ENCODE assay signal across 12 cellular contexts in genomic region chr16:26569793-26570192, GRCh38.
A peak's percentile ranks its signal among the peaks of the same experiment; 100 is the strongest.
DNase-seq lines count a peak whose midpoint lies in the region; ATAC-seq, FAIRE-seq and TF ChIP-seq lines count a peak whose summit lies in the region.
"Had no signal": no experiment of that assay in that cellular context is flagged by ENCODE, and none has a peak within 500 bp of the region (broad histone marks: within the 10 kb centered on the region; RNA-seq: fewer than 3 reads in every experiment).

No MANE protein-coding gene starts in this region.

- CTCF ChIA-PET in activated CD4-positive, alpha-beta memory T cell treated with anti-CD3 and anti-CD28 coated beads for 36 hours (lab: Charles Lee) = interaction anchor here (1.3 kb wide), 1 partner anchor 13 kb away, joined by 3 read pairs; no protein-coding TSS in a partner anchor
- CTCF ChIA-PET in activated CD4-positive, alpha-beta memory T cell treated with anti-CD3 and anti-CD28 coated beads, Interleukin-2, amount 10 ng/mL, durations not matched to agents 7 days and 5 days (lab: Charles Lee) = interaction anchor here (1.2 to 1.5 kb wide), 2 partner anchors 10 to 76 kb away, joined by 5 read pairs; no protein-coding TSS in a partner anchor
- CTCF ChIA-PET in K562 (lab: Yijun Ruan, JAX; ENCODE audit: low intra/inter-chr PET ratio) = no interaction called here

- peak; percentile 23 to 55 for TF ChIP-seq RAD21 in K562 (CRISPR knock-in tag; conservative IDR thresholded peaks at IDR 0.05 in 1 of 2, IDR thresholded peaks at IDR 0.05 in 1 of 2)

- POLR2A ChIA-PET in activated CD4-positive, alpha-beta memory T cell treated with anti-CD3 and anti-CD28 coated beads for 36 hours (lab: Charles Lee) = no interaction called here
- POLR2A ChIA-PET in activated CD4-positive, alpha-beta memory T cell treated with anti-CD3 and anti-CD28 coated beads, Interleukin-2, amount 10 ng/mL, durations not matched to agents 7 days and 5 days (lab: Charles Lee) = no interaction called here
- POLR2A ChIA-PET in K562 (lab: Yijun Ruan, JAX) = interaction anchor here (1.0 kb wide), 1 partner anchor 10 kb away, joined by 7 read pairs; no protein-coding TSS in a partner anchor

- H3K9me3 Mint-ChIP-seq in activated CD4-positive, alpha-beta memory T cell treated with anti-CD3 and anti-CD28 coated beads for 36 hours = no peaks in the 10 kb centered on the region
- H3K9me3 Mint-ChIP-seq in activated CD4-positive, alpha-beta memory T cell treated with anti-CD3 and anti-CD28 coated beads, Interleukin-2, amount 10 ng/mL, durations not matched to agents 7 days and 5 days = no peaks in the 10 kb centered on the region

- no peak overlapping the region for H3K9ac ChIP-seq in K562 (ENCODE audit: insufficient read depth in 1 of 2, low read depth in 2 of 2, low read length in 2 of 2)
- H3K9ac ChIP-seq: BLaER1 had no signal

- DNase-seq in activated CD4-positive, alpha-beta memory T cell treated with anti-CD3 and anti-CD28 coated beads for 36 hours = peak; percentile 17
- DNase-seq in activated CD4-positive, alpha-beta memory T cell treated with anti-CD3 and anti-CD28 coated beads, Interleukin-2, amount 10 ng/mL, durations not matched to agents 7 days and 5 days = no peak
- DNase-seq in NCI-H1105 treated with DMSO at 0.1 percent for 48 hours (lab: John Stamatoyannopoulos, UW) = peak; percentile 6
- DNase-seq in K562 (ENCODE audit: extremely low read depth in 1 of 4, low spot score in 3 of 4) = peak in 2 of 4 experiments; percentile 15 to 18
- peak; percentile 29 for DNase-seq in retina
- no peak for DNase-seq in posterior vena cava (ENCODE audit: low spot score)
- no peak for DNase-seq in NK-92 treated with Interleukin-12 subunit alpha and Interleukin-12 subunit beta, amount 100 ng/mL, for 24 hours (lab: John Stamatoyannopoulos, UW)
- DNase-seq: NCI-H187, pancreas had no signal

- no peak for TF ChIP-seq EP300 in K562 (IDR thresholded peaks at IDR 0.05; ENCODE audit: low read length)

- no peaks in the 10 kb centered on the region for H3K9me3 ChIP-seq in K562 (replicated peaks; ENCODE audit: control insufficient read depth, insufficient read depth, low read depth, low read length)
- H3K9me3 ChIP-seq: BLaER1, pancreas had no signal

- H3K79me2 ChIP-seq in K562 (ENCODE audit: control insufficient read depth, insufficient read depth, low read length) = no peaks in the 10 kb centered on the region

- H3K4me3 Mint-ChIP-seq in activated CD4-positive, alpha-beta memory T cell treated with anti-CD3 and anti-CD28 coated beads for 36 hours = no peak overlapping the region
- H3K4me3 Mint-ChIP-seq in activated CD4-positive, alpha-beta memory T cell treated with anti-CD3 and anti-CD28 coated beads, Interleukin-2, amount 10 ng/mL, durations not matched to agents 7 days and 5 days = no peak overlapping the region

- no peak for TF ChIP-seq POLR2A in K562 (conservative IDR thresholded peaks at IDR 0.05)

- in situ Hi-C loops in K562 (cut with MboI) = no loop called here

- peak; percentile 33 to 45 (median 45); a peak in 3 of 6 replicates for TF ChIP-seq CTCF in K562 (IDR thresholded peaks at IDR 0.05 in 2 of 3, conservative IDR thresholded peaks at IDR 0.05 in 1 of 3; ENCODE audit: insufficient read depth in 2 of 3, low read depth in 1 of 3, low read length in 3 of 3)

- no TSS peak for BruUV-seq in K562 (replicated peaks; lab: Mats Ljungman, UMichigan)

- no peaks in the 10 kb centered on the region for H3K9me1 ChIP-seq in K562 (ENCODE audit: control insufficient read depth, insufficient read depth, low read length)

- FAIRE-seq in K562 (lab: Jason Lieb, UNC) = peak; percentile 48
- FAIRE-seq: pancreas had no signal

- intact Hi-C loops in activated CD4-positive, alpha-beta memory T cell treated with anti-CD3 and anti-CD28 coated beads for 36 hours (cut with micrococcal nuclease) = no loop called here
- intact Hi-C loops in K562 (cut with micrococcal nuclease) (no loop called here), posterior vena cava (cut with DNase I) (no loop called here)

- H3K4me2 ChIP-seq in K562 (ENCODE audit: insufficient read depth, low read length) = no peak overlapping the region
- H3K4me2 ChIP-seq: BLaER1 had no signal

- H3K4me1 Mint-ChIP-seq in activated CD4-positive, alpha-beta memory T cell treated with anti-CD3 and anti-CD28 coated beads for 36 hours (ENCODE audit: low read depth) = no peaks in the 10 kb centered on the region
- peaks cover 3% of the 10 kb centered on the region for H3K4me1 Mint-ChIP-seq in activated CD4-positive, alpha-beta memory T cell treated with anti-CD3 and anti-CD28 coated beads, Interleukin-2, amount 10 ng/mL, durations not matched to agents 7 days and 5 days

- H3K27me3 Mint-ChIP-seq in activated CD4-positive, alpha-beta memory T cell treated with anti-CD3 and anti-CD28 coated beads for 36 hours = no peaks in the 10 kb centered on the region
- H3K27me3 Mint-ChIP-seq in activated CD4-positive, alpha-beta memory T cell treated with anti-CD3 and anti-CD28 coated beads, Interleukin-2, amount 10 ng/mL, durations not matched to agents 7 days and 5 days = peaks cover 3% of the 10 kb centered on the region

- H3K4me1 ChIP-seq in K562 (replicated peaks in 1 of 2; ENCODE audit: control insufficient read depth in 2 of 2, insufficient read depth in 2 of 2, low read length in 2 of 2) = no peaks in the 10 kb centered on the region
- H3K4me1 ChIP-seq: BLaER1, pancreas had no signal

- H3K27ac ChIP-seq in K562 (ENCODE audit: extremely low read depth, low read depth, low read length) = no peak overlapping the region
- H3K27ac ChIP-seq: BLaER1, epithelial cell of prostate, pancreas had no signal

- ATAC-seq in K562 (peak; percentile 71), GM19452 (IDR thresholded peaks at IDR 0.05; ENCODE audit: unreplicated experiment) (no peak)
- ATAC-seq: pancreas had no signal

- H3K36me3 Mint-ChIP-seq in activated CD4-positive, alpha-beta memory T cell treated with anti-CD3 and anti-CD28 coated beads for 36 hours = no peaks in the 10 kb centered on the region
- H3K36me3 Mint-ChIP-seq in activated CD4-positive, alpha-beta memory T cell treated with anti-CD3 and anti-CD28 coated beads, Interleukin-2, amount 10 ng/mL, durations not matched to agents 7 days and 5 days (ENCODE audit: low read depth) = no peaks in the 10 kb centered on the region

- no peak overlapping the region for H3K27ac Mint-ChIP-seq in activated CD4-positive, alpha-beta memory T cell treated with anti-CD3 and anti-CD28 coated beads for 36 hours
- H3K27ac Mint-ChIP-seq in activated CD4-positive, alpha-beta memory T cell treated with anti-CD3 and anti-CD28 coated beads, Interleukin-2, amount 10 ng/mL, durations not matched to agents 7 days and 5 days = no peak overlapping the region

- no peaks in the 10 kb centered on the region for H3K27me3 ChIP-seq in K562 (ENCODE audit: control insufficient read depth in 2 of 2, insufficient read depth in 2 of 2, low read length in 2 of 2)
- H3K27me3 ChIP-seq: BLaER1, pancreas had no signal

- H4K20me1 ChIP-seq in K562 (replicated peaks; ENCODE audit: control insufficient read depth, insufficient read depth, low read length) = no peaks in the 10 kb centered on the region
- H4K20me1 ChIP-seq: BLaER1 had no signal

- no peaks in the 10 kb centered on the region for H3K36me3 ChIP-seq in K562 (ENCODE audit: control insufficient read depth, insufficient read depth, low read length)
- H3K36me3 ChIP-seq: BLaER1, pancreas had no signal

- no peak overlapping the region for H2AFZ ChIP-seq in K562 (ENCODE audit: low read depth, low read length)

- no peak overlapping the region for H3K4me3 ChIP-seq in K562
- H3K4me3 ChIP-seq: BLaER1, pancreas had no signal

TF ChIP-seq in K562, 482 proteins besides CTCF, POLR2A, EP300 and RAD21:
- TF ChIP-seq HINFP (tag; conservative IDR thresholded peaks at IDR 0.05; ENCODE audit: low read depth) (no peak), CSDE1 (IDR thresholded peaks at IDR 0.05) (no peak), ETV1 (tag; conservative IDR thresholded peaks at IDR 0.05; ENCODE audit: low read depth) (0 out of 2 replicates have a peak, but pooled peaks have one; percentile 15), KAT8 (IDR thresholded peaks at IDR 0.05; ENCODE audit: low read depth) (no peak), SPI1 (IDR thresholded peaks at IDR 0.05; ENCODE audit: borderline replicate concordance, low read depth, low read length) (peak; percentile 48; the same call in 1 of the 2 replicates), HDGF (IDR thresholded peaks at IDR 0.05) (no peak), SMC3 (conservative IDR thresholded peaks at IDR 0.05; ENCODE audit: insufficient read depth, low read depth, low read length) (0 out of 2 replicates have a peak, but pooled peaks have one; percentile 36)

Comparison
In these comparisons a context has a peak if more than half of its experiments do, and no peak if none do; other contexts are left out.
1. DNase-seq: peak in activated CD4-positive, alpha-beta memory T cell treated with anti-CD3 and anti-CD28 coated beads for 36 hours (single experiment), NCI-H1105 treated with DMSO at 0.1 percent for 48 hours (single experiment) and retina (single experiment); none in activated CD4-positive, alpha-beta memory T cell treated with anti-CD3 and anti-CD28 coated beads, Interleukin-2, amount 10 ng/mL, durations not matched to agents 7 days and 5 days (single experiment), posterior vena cava (single experiment) and NK-92 treated with Interleukin-12 subunit alpha and Interleukin-12 subunit beta, amount 100 ng/mL, for 24 hours (single experiment).